In the genomic region with DNA sequence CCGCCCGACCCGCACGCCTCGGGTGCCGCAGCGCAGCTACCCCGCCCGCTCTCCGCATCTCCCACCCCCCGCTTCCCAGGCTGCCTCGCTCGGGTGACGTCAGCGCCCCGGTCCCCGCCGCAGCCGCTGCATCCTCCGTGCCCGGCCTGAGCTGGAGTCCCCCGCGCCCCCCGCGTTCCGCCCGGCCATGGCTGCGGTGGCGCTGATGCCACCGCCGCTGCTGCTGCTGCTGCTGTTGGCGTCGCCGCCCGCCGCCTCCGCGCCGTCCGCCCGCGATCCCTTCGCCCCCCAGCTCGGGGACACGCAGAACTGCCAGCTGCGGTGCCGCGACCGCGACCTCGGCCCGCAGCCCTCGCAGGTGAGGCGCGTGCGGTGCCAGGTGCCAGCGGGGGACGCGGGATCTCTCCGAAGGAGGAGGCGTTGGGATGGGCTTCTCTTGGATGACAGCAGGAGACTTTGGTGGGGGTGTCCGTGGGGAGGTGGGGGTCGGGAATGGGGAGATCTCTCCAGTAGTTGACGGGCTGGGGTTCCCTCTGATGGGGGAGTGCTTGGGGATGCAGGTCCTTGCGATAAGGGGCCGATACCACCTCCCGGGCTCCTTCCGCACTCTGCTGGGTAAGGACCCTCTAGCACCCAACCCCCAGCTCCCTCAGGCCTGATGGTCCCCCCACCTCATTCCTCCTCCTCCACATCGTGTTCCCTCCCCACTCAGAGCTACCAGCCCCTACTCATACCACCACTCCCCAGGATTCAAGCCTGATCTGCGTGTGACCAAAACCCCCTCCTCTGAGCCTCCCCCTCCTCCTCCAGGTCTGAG, we compare ENCODE assay signal across 8 cellular contexts. TPM values are rescaled to one million over a fixed set of nuclear protein-coding genes. Genes with fewer than 3 reads are reported as not detected.
DNase-seq lines count a peak whose midpoint lies in the region; ATAC-seq and TF ChIP-seq lines count a peak whose summit lies in the region.

Gene TMEM59L, plus strand, starts transcription at position 99 of the 817 bp plus-strand sequence. Its CDS starts 89 bp downstream, at position 188.

- H3K4me1 Mint-ChIP-seq in activated naive CD8-positive, alpha-beta T cell treated with anti-CD3 and anti-CD28 coated beads, Interleukin-2, amount 50 U/mL, for 24 hours, result peaks cover 15% of the 10 kb centered on the region
- H3K4me1 Mint-ChIP-seq in stimulated activated memory B cell treated with anti-CD40 and anti-IgM and Interleukin-4, amounts not matched to agents 10 μg/mL and 1 μg/mL and 100 μg/mL, for 72 hours, result peaks cover 30% of the 10 kb centered on the region

- no peaks in the 10 kb centered on the region for H3K9me2 ChIP-seq in Karpas-422 (replicated peaks; ENCODE audit: insufficient read depth, low read length)

- no peak within 1 kb of the TSS for H2AFZ ChIP-seq in Karpas-422 (ENCODE audit: low read length)

- no peaks in the 10 kb centered on the region for H3K36me3 ChIP-seq in BJ (ENCODE audit: control insufficient read depth, insufficient read depth, low read length)
- no peaks in the 10 kb centered on the region for H3K36me3 ChIP-seq in Karpas-422 (ENCODE audit: insufficient read depth, low read length)
- no peaks in the 10 kb centered on the region for H3K36me3 ChIP-seq in iPS-15b (ENCODE audit: control insufficient read depth, insufficient read depth, low read length)

- H3K4me3 ChIP-seq in BJ (ENCODE audit: low read depth, low read length) (peak within 1 kb of the TSS; percentile 40), Karpas-422 (ENCODE audit: low read length) (peak within 1 kb of the TSS; percentile 54; the same call in 1 of the 2 replicates), iPS-15b (ENCODE audit: low read depth, low read length) (peak within 1 kb of the TSS; percentile 58)

- peak within 1 kb of the TSS; percentile 56 for H3K4me3 Mint-ChIP-seq in activated naive CD8-positive, alpha-beta T cell treated with anti-CD3 and anti-CD28 coated beads, Interleukin-2, amount 50 U/mL, for 24 hours
- H3K4me3 Mint-ChIP-seq in stimulated activated memory B cell treated with anti-CD40 and anti-IgM and Interleukin-4, amounts not matched to agents 10 μg/mL and 1 μg/mL and 100 μg/mL, for 72 hours, result peak within 1 kb of the TSS; percentile 60

- H3K9me3 Mint-ChIP-seq in activated naive CD8-positive, alpha-beta T cell treated with anti-CD3 and anti-CD28 coated beads, Interleukin-2, amount 50 U/mL, for 24 hours, result no peaks in the 10 kb centered on the region
- H3K9me3 Mint-ChIP-seq in stimulated activated memory B cell treated with anti-CD40 and anti-IgM and Interleukin-4, amounts not matched to agents 10 μg/mL and 1 μg/mL and 100 μg/mL, for 72 hours, result no peaks in the 10 kb centered on the region

- H3K9me3 ChIP-seq in Karpas-422 (ENCODE audit: low read length) (no peaks in the 10 kb centered on the region), iPS-15b (ENCODE audit: control insufficient read depth, insufficient read depth, low read length) (no peaks in the 10 kb centered on the region)

- no peak within 1 kb of the TSS for H3K27ac ChIP-seq in Karpas-422 (ENCODE audit: low read length)

- H3K9ac ChIP-seq in Karpas-422 (ENCODE audit: low read length), result peak within 1 kb of the TSS; percentile 45
- H3K9ac ChIP-seq in iPS-15b (ENCODE audit: low read depth, low read length), result no peak within 1 kb of the TSS

- H3K4me1 ChIP-seq in Karpas-422 (ENCODE audit: low read length) (peaks cover 14% of the 10 kb centered on the region), iPS-15b (ENCODE audit: control insufficient read depth, insufficient read depth, low read length) (peaks cover 23% of the 10 kb centered on the region)

- no peak for ATAC-seq in activated naive CD8-positive, alpha-beta T cell treated with anti-CD3 and anti-CD28 coated beads, Interleukin-2, amount 50 U/mL, for 24 hours
- peak; percentile 47 for ATAC-seq in stimulated activated memory B cell treated with anti-CD40 and anti-IgM and Interleukin-4, amounts not matched to agents 10 μg/mL and 1 μg/mL and 100 μg/mL, for 72 hours
- ATAC-seq in HG02759 (IDR thresholded peaks at IDR 0.05; ENCODE audit: unreplicated experiment) (no peak), HG03025 (IDR thresholded peaks at IDR 0.05; ENCODE audit: low FRiP score, unreplicated experiment) (no peak)

- H4K20me1 ChIP-seq in Karpas-422 (ENCODE audit: insufficient read depth, low read depth, low read length), result 0 out of 2 replicates have a peak, but pooled peaks cover 3% of the 10 kb centered on the region

- POLR2A ChIA-PET in BJ (lab: Charles Lee), result no interaction called here

- H3K27ac Mint-ChIP-seq in activated naive CD8-positive, alpha-beta T cell treated with anti-CD3 and anti-CD28 coated beads, Interleukin-2, amount 50 U/mL, for 24 hours, result no peak within 1 kb of the TSS
- no peak within 1 kb of the TSS for H3K27ac Mint-ChIP-seq in stimulated activated memory B cell treated with anti-CD40 and anti-IgM and Interleukin-4, amounts not matched to agents 10 μg/mL and 1 μg/mL and 100 μg/mL, for 72 hours

- peak within 1 kb of the TSS; percentile 64 for H3K4me2 ChIP-seq in Karpas-422 (ENCODE audit: low read depth, low read length, poor library complexity, severe bottlenecking)

- no peak for TF ChIP-seq CTCF in BJ (IDR thresholded peaks at IDR 0.05; ENCODE audit: insufficient read depth, low read depth, low read length)

- no peak for DNase-seq in BJ (ENCODE audit: low read depth)
- DNase-seq in Karpas-422, result no peak
- DNase-seq in activated naive CD8-positive, alpha-beta T cell treated with anti-CD3 and anti-CD28 coated beads, Interleukin-2, amount 50 U/mL, for 24 hours, result peak; percentile 35
- no peak for DNase-seq in DMS114 treated with DMSO at 0.1 percent for 48 hours (lab: John Stamatoyannopoulos, UW; ENCODE audit: unreplicated experiment)

- CTCF ChIA-PET in BJ (lab: Yijun Ruan, JAX), result interaction anchor here (1.0 kb wide), 2 partner anchors 16 to 17 kb away, joined by 3 to 5 read pairs; no protein-coding TSS in a partner anchor

- H3K36me3 Mint-ChIP-seq in activated naive CD8-positive, alpha-beta T cell treated with anti-CD3 and anti-CD28 coated beads, Interleukin-2, amount 50 U/mL, for 24 hours (ENCODE audit: low read depth), result no peaks in the 10 kb centered on the region
- H3K36me3 Mint-ChIP-seq in stimulated activated memory B cell treated with anti-CD40 and anti-IgM and Interleukin-4, amounts not matched to agents 10 μg/mL and 1 μg/mL and 100 μg/mL, for 72 hours, result no peaks in the 10 kb centered on the region

- H3K27me3 ChIP-seq in BJ (ENCODE audit: control insufficient read depth, insufficient read depth, low read length) (peaks cover 47% of the 10 kb centered on the region), Karpas-422 (ENCODE audit: low read length) (no peaks in the 10 kb centered on the region), iPS-15b (ENCODE audit: control insufficient read depth, insufficient read depth, low read length) (peaks cover 69% of the 10 kb centered on the region)

- H3K27me3 Mint-ChIP-seq in activated naive CD8-positive, alpha-beta T cell treated with anti-CD3 and anti-CD28 coated beads, Interleukin-2, amount 50 U/mL, for 24 hours, result peaks cover 77% of the 10 kb centered on the region
- peaks cover 100% of the 10 kb centered on the region for H3K27me3 Mint-ChIP-seq in stimulated activated memory B cell treated with anti-CD40 and anti-IgM and Interleukin-4, amounts not matched to agents 10 μg/mL and 1 μg/mL and 100 μg/mL, for 72 hours

- H3K79me2 ChIP-seq in Karpas-422 (ENCODE audit: low read length), result no peaks in the 10 kb centered on the region

RNA-seq across cellular contexts. Expression of gene TMEM59L, which starts in this region (rescaled TPM):
- 0.69 and 1.6 TPM in 2 replicates for polyA plus RNA-seq in BJ (2011; rRNA removed)
- 0.33 and 0.36 TPM in 2 replicates for polyA minus RNA-seq in BJ (2011; rRNA and poly(A)+ RNA removed)
- total RNA-seq in Karpas-422 (2014; rRNA removed; shearing (Covaris generic); ENCODE audit: low replicate concordance), result 0.43 and 2.5 TPM in 2 replicates
